In the genomic region with DNA sequence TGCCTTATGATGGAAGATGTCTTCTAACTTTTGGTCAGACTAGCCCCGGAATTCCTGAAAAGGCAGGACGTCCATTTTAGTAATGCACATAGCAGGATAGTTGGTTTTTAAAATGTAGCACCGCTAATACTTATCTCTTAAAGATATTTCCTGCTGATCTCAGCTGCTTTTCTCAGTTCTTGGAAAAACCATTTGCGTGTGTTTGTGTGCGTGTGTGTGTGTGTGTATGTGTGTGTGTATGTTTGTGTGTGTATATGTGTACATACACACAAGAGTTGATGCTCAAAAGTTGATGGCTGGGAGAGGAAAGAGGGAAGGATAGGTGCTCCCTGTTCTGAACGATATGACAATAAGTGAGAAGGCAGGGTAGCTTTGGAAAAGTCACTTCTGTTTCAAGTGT, we compare ENCODE assay signal across 18 cellular contexts.
DNase-seq lines count a peak whose midpoint lies in the region; ATAC-seq and TF ChIP-seq lines count a peak whose summit lies in the region.
"Had no signal": no experiment of that assay in that cellular context is flagged by ENCODE, and none has a peak within 500 bp of the region (broad histone marks: within the 10 kb centered on the region; RNA-seq: fewer than 3 reads in every experiment).

No MANE protein-coding gene starts in this region.

- peaks cover 74% of the 10 kb centered on the region for H3K4me1 Mint-ChIP-seq in activated CD4-positive, alpha-beta T cell treated with anti-CD3 and anti-CD28 coated beads for 36 hours
- peaks cover 59 to 92% (median 74%) of the 10 kb centered on the region in 3 donors for H3K4me1 Mint-ChIP-seq in CD8-positive, alpha-beta memory T cell
- peaks cover 88% of the 10 kb centered on the region for H3K4me1 Mint-ChIP-seq in activated CD4-positive, alpha-beta memory T cell treated with anti-CD3 and anti-CD28 coated beads for 36 hours (ENCODE audit: low read depth)
- H3K4me1 Mint-ChIP-seq in nephron, result peaks cover 33% of the 10 kb centered on the region

- peaks cover 62% of the 10 kb centered on the region for H3K36me3 Mint-ChIP-seq in activated CD4-positive, alpha-beta T cell treated with anti-CD3 and anti-CD28 coated beads for 36 hours (ENCODE audit: low read depth)
- H3K36me3 Mint-ChIP-seq in CD8-positive, alpha-beta memory T cell, result peaks cover 22 to 34% (median 23%) of the 10 kb centered on the region in 3 donors
- H3K36me3 Mint-ChIP-seq in activated CD4-positive, alpha-beta memory T cell treated with anti-CD3 and anti-CD28 coated beads for 36 hours, result peaks cover 76% of the 10 kb centered on the region
- H3K36me3 Mint-ChIP-seq in nephron (ENCODE audit: low read depth), result no peaks in the 10 kb centered on the region
- H3K36me3 Mint-ChIP-seq: immature natural killer cell had no signal

- TF ChIP-seq CTCF in nephron (IDR thresholded peaks at IDR 0.05; ENCODE audit: unreplicated experiment in 3 of 3) (no peak), heart right ventricle (IDR thresholded peaks at IDR 0.05) (no peak)

- H3K27me3 ChIP-seq in CD8-positive, alpha-beta memory T cell (ENCODE audit: insufficient read depth, low read length, poor library complexity, severe bottlenecking), result no peaks in the 10 kb centered on the region
- no peaks in the 10 kb centered on the region for H3K27me3 ChIP-seq in heart right ventricle
- H3K27me3 ChIP-seq: breast epithelium, upper lobe of left lung had no signal

- intact Hi-C loops in activated CD4-positive, alpha-beta T cell treated with anti-CD3 and anti-CD28 coated beads for 36 hours (cut with DNase I, micrococcal nuclease), result loop anchor here in 1 of 2 experiments (5.0 kb wide), 1 partner anchor 483 kb away; no protein-coding TSS in a partner anchor
- intact Hi-C loops in activated CD4-positive, alpha-beta memory T cell treated with anti-CD3 and anti-CD28 coated beads for 36 hours (cut with micrococcal nuclease), result loop anchor here (5.0 kb wide), 3 partner anchors 103 to 483 kb away; no protein-coding TSS in a partner anchor
- intact Hi-C loops in heart right ventricle (cut with DNase I), result no loop called here

- ATAC-seq in activated CD4-positive, alpha-beta T cell treated with anti-CD3 and anti-CD28 coated beads for 36 hours, result no peak
- ATAC-seq in HG03432 (IDR thresholded peaks at IDR 0.05; ENCODE audit: unreplicated experiment), result no peak
- no peak for ATAC-seq in heart right ventricle

- peaks cover 28% of the 10 kb centered on the region for H3K4me1 ChIP-seq in CD8-positive, alpha-beta memory T cell (ENCODE audit: insufficient read depth, low read length)
- peaks cover 0 to 63% (median 14%) of the 10 kb centered on the region in 9 donors for H3K4me1 ChIP-seq in heart right ventricle
- H3K4me1 ChIP-seq: BE2C had no signal

- H3K4me3 Mint-ChIP-seq in activated CD4-positive, alpha-beta T cell treated with anti-CD3 and anti-CD28 coated beads for 36 hours, result no peak overlapping the region
- peak overlapping the region in 6 of 7 donors; percentile 4 to 83 (median 48) for H3K4me3 Mint-ChIP-seq in CD8-positive, alpha-beta memory T cell
- H3K4me3 Mint-ChIP-seq in activated CD4-positive, alpha-beta memory T cell treated with anti-CD3 and anti-CD28 coated beads for 36 hours, result no peak overlapping the region
- no peak overlapping the region for H3K4me3 Mint-ChIP-seq in nephron
- H3K4me3 Mint-ChIP-seq: immature natural killer cell had no signal

- DNase-seq in activated CD4-positive, alpha-beta T cell treated with anti-CD3 and anti-CD28 coated beads for 36 hours, result no peak
- no peak for DNase-seq in activated CD4-positive, alpha-beta T cell treated with anti-CD3 and anti-CD28 coated beads, Interleukin-2, amount 50 U/mL, for 48 hours
- no peak for DNase-seq in CD8-positive, alpha-beta memory T cell
- DNase-seq in activated CD4-positive, alpha-beta memory T cell treated with anti-CD3 and anti-CD28 coated beads for 36 hours, result no peak
- DNase-seq in ACHN (no peak), heart right ventricle (no peak)
- DNase-seq: 8988T; activated CD8-positive, alpha-beta memory T cell treated with anti-CD3 and anti-CD28 coated beads for 24 hours; BE2C; immature natural killer cell; NCI-H748 treated with DMSO at 0.1 percent for 48 hours; SHP77 treated with DMSO at 0.1 percent for 48 hours; stimulated activated CD4-positive, alpha-beta T cell treated with anti-CD3 and anti-CD28 coated beads, Interleukin-4, amount 100 ng/mL, for 4 hours; upper lobe of left lung had no signal

- H3K4me3 ChIP-seq in CD8-positive, alpha-beta memory T cell (ENCODE audit: low read length), result no peak overlapping the region
- no peak overlapping the region for H3K4me3 ChIP-seq in heart right ventricle
- H3K4me3 ChIP-seq: breast epithelium, upper lobe of left lung had no signal

- CTCF ChIA-PET in activated CD4-positive, alpha-beta T cell treated with anti-CD3 and anti-CD28 coated beads for 36 hours (lab: Charles Lee), result no interaction called here
- CTCF ChIA-PET in CD8-positive, alpha-beta memory T cell (lab: Charles Lee), result interaction anchor here (1.7 kb wide), 1 partner anchor 9 kb away, joined by 4 read pairs; no protein-coding TSS in a partner anchor
- CTCF ChIA-PET in activated CD4-positive, alpha-beta memory T cell treated with anti-CD3 and anti-CD28 coated beads for 36 hours (lab: Charles Lee), result no interaction called here

- H3K27me3 Mint-ChIP-seq in activated CD4-positive, alpha-beta T cell treated with anti-CD3 and anti-CD28 coated beads for 36 hours, result peaks cover 3% of the 10 kb centered on the region
- no peaks in the 10 kb centered on the region for H3K27me3 Mint-ChIP-seq in CD8-positive, alpha-beta memory T cell
- no peaks in the 10 kb centered on the region for H3K27me3 Mint-ChIP-seq in activated CD4-positive, alpha-beta memory T cell treated with anti-CD3 and anti-CD28 coated beads for 36 hours
- peaks cover 5% of the 10 kb centered on the region for H3K27me3 Mint-ChIP-seq in nephron (ENCODE audit: low read depth)

- POLR2A ChIA-PET in activated CD4-positive, alpha-beta T cell treated with anti-CD3 and anti-CD28 coated beads for 36 hours (lab: Charles Lee), result no interaction called here
- POLR2A ChIA-PET in CD8-positive, alpha-beta memory T cell (lab: Charles Lee), result no interaction called here
- POLR2A ChIA-PET in activated CD4-positive, alpha-beta memory T cell treated with anti-CD3 and anti-CD28 coated beads for 36 hours (lab: Charles Lee), result interaction anchor here (1.2 to 6.9 kb wide), 3 partner anchors 11 to 19 kb away, joined by 3 to 34 read pairs (median 12); no protein-coding TSS in a partner anchor

- peak overlapping the region; percentile 7 for H3K27ac Mint-ChIP-seq in activated CD4-positive, alpha-beta T cell treated with anti-CD3 and anti-CD28 coated beads for 36 hours
- H3K27ac Mint-ChIP-seq in CD8-positive, alpha-beta memory T cell, result peak overlapping the region in 7 of 8 donors; percentile 4 to 92 (median 77)
- peak overlapping the region; percentile 60 for H3K27ac Mint-ChIP-seq in activated CD4-positive, alpha-beta memory T cell treated with anti-CD3 and anti-CD28 coated beads for 36 hours
- H3K27ac Mint-ChIP-seq in nephron, result peak overlapping the region; percentile 65 to 90 (median 88)
- H3K27ac Mint-ChIP-seq: immature natural killer cell had no signal

- no peaks in the 10 kb centered on the region for H3K9me3 Mint-ChIP-seq in activated CD4-positive, alpha-beta T cell treated with anti-CD3 and anti-CD28 coated beads for 36 hours (ENCODE audit: low read depth)
- H3K9me3 Mint-ChIP-seq in CD8-positive, alpha-beta memory T cell, result no peaks in the 10 kb centered on the region
- H3K9me3 Mint-ChIP-seq in activated CD4-positive, alpha-beta memory T cell treated with anti-CD3 and anti-CD28 coated beads for 36 hours, result no peaks in the 10 kb centered on the region
- no peaks in the 10 kb centered on the region for H3K9me3 Mint-ChIP-seq in nephron
- H3K9me3 Mint-ChIP-seq: immature natural killer cell had no signal

- 83 to 85% methylated on average over 6 of the region's 6 CpGs for WGBS in heart right ventricle, 2 donors

- H3K27ac ChIP-seq in CD8-positive, alpha-beta memory T cell (ENCODE audit: low read depth, low read length), result no peak overlapping the region
- no peak overlapping the region for H3K27ac ChIP-seq in heart right ventricle
- H3K27ac ChIP-seq: upper lobe of left lung, VCaP had no signal

- H3K36me3 ChIP-seq in CD8-positive, alpha-beta memory T cell (ENCODE audit: insufficient read depth, low read length), result no peaks in the 10 kb centered on the region
- peaks cover 0 to 12% (median 0%) of the 10 kb centered on the region in 9 donors for H3K36me3 ChIP-seq in heart right ventricle
- H3K36me3 ChIP-seq: BE2C, breast epithelium, upper lobe of left lung had no signal

- in situ Hi-C loops in ACHN (cut with HindIII; ENCODE audit: low pct_ligation_motif_present, low pct_unique_long_range_greater_than_20kb, low sequenced_read_pairs), result no loop called here

- no peaks in the 10 kb centered on the region for H3K9me3 ChIP-seq in CD8-positive, alpha-beta memory T cell (ENCODE audit: low read length)
- no peaks in the 10 kb centered on the region for H3K9me3 ChIP-seq in heart right ventricle
- H3K9me3 ChIP-seq: BE2C, breast epithelium, upper lobe of left lung had no signal

Comparison
In these comparisons a context has a peak if more than half of its experiments do, and no peak if none do; other contexts are left out.
1. H3K27ac Mint-ChIP-seq: peak in every context shown above with its lines; median percentile 88 in nephron; 77 in CD8-positive, alpha-beta memory T cell; 60 in activated CD4-positive, alpha-beta memory T cell treated with anti-CD3 and anti-CD28 coated beads for 36 hours; 7 in activated CD4-positive, alpha-beta T cell treated with anti-CD3 and anti-CD28 coated beads for 36 hours.
2. H3K4me3 Mint-ChIP-seq: peak in CD8-positive, alpha-beta memory T cell (6 of 7); none in activated CD4-positive, alpha-beta T cell treated with anti-CD3 and anti-CD28 coated beads for 36 hours (single experiment), activated CD4-positive, alpha-beta memory T cell treated with anti-CD3 and anti-CD28 coated beads for 36 hours (single experiment) and nephron (0 of 3).